ENCODE assay signal across 1 cellular context in genomic region chr5:172140120-172140519, GRCh38.
TF ChIP-seq lines count a peak whose summit lies in the region.

No MANE protein-coding gene starts in this region.

TF ChIP-seq in GM12878, 131 proteins besides CTCF, POLR2A, EP300 and RAD21:
- TF ChIP-seq MEF2A (IDR thresholded peaks at IDR 0.05; ENCODE audit: insufficient read depth, low read depth, low read length) (no peak), TCF12 (IDR thresholded peaks at IDR 0.05; ENCODE audit: low read depth, low read length) (0 out of 2 replicates have a peak, but pooled peaks have one; percentile 29)
TF ChIP-seq in GM12878: peak in this region for 1.
